17 cellular contexts compared by ENCODE assay signal in the genomic region with DNA sequence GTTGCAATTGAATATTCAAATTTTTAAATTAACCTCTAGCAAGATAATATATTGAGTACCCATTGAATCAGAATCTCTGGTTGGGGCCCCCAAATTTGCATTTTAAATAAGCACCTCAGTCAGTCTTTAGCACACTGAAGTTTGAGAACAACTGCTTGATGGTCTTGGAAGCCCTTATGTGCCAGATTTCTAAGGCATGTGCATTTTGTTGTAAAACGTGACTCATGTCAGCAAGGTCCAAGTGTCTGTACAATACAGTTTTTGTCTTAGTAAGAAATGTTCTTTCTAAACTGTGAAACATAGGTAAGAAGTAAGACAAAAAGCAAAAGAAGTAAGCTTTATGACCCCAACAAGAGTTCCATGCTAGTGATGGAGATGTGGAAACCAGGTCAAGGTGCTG.
"Had no signal": no experiment of that assay in that cellular context is flagged by ENCODE, and none has a peak within 500 bp of the region (broad histone marks: within the 10 kb centered on the region; RNA-seq: fewer than 3 reads in every experiment).

No MANE protein-coding gene starts in this region.

- H3K27ac ChIP-seq: colonic mucosa, foreskin keratinocyte, psoas muscle, upper lobe of right lung, WERI-Rb-1 had no signal

- H3K36me3 Mint-ChIP-seq: natural killer cell had no signal

- H3K4me1 ChIP-seq: colonic mucosa, foreskin keratinocyte, upper lobe of right lung had no signal

- DNase-seq: activated CD4-positive, alpha-beta T cell treated with anti-CD3 and anti-CD28 coated beads for 4 hours; activated T-cell treated with anti-CD3 and anti-CD28 coated beads, Interleukin-2, amount 50 U/mL, for 48 hours; caudate nucleus; colonic mucosa; effector CD4-positive, alpha-beta T cell; foreskin keratinocyte; head of caudate nucleus; left colon; mucosa of descending colon; natural killer cell; nucleus accumbens; psoas muscle; stimulated activated CD4-positive, alpha-beta T cell treated with anti-CD3 and anti-CD28 coated beads, Interleukin-2, amount 100 ng/mL, for 48 hours; upper lobe of right lung; WERI-Rb-1 had no signal

- ATAC-seq: foreskin keratinocyte, mucosa of descending colon, natural killer cell, psoas muscle, upper lobe of right lung had no signal

- H3K4me3 ChIP-seq: colonic mucosa, lung, mucosa of descending colon, psoas muscle, upper lobe of right lung had no signal

- H3K27ac Mint-ChIP-seq: stimulated activated naive CD8-positive, alpha-beta T cell treated with anti-CD3 and anti-CD28 coated beads, Interleukin-15, Interleukin-2, amounts not matched to agents 100 ng/mL and 50 ng/mL, for 24 hours had no signal

- H3K9me3 ChIP-seq: colonic mucosa, mucosa of descending colon, psoas muscle, upper lobe of right lung had no signal

- H3K27me3 ChIP-seq: colonic mucosa, foreskin keratinocyte, upper lobe of right lung had no signal

- H3K9me3 Mint-ChIP-seq: natural killer cell; stimulated activated naive CD8-positive, alpha-beta T cell treated with anti-CD3 and anti-CD28 coated beads, Interleukin-15, Interleukin-2, amounts not matched to agents 100 ng/mL and 50 ng/mL, for 24 hours had no signal

- H3K4me3 Mint-ChIP-seq: natural killer cell; stimulated activated naive CD8-positive, alpha-beta T cell treated with anti-CD3 and anti-CD28 coated beads, Interleukin-15, Interleukin-2, amounts not matched to agents 100 ng/mL and 50 ng/mL, for 24 hours had no signal

- H3K27me3 Mint-ChIP-seq: stimulated activated naive CD8-positive, alpha-beta T cell treated with anti-CD3 and anti-CD28 coated beads, Interleukin-15, Interleukin-2, amounts not matched to agents 100 ng/mL and 50 ng/mL, for 24 hours had no signal
